9 cellular contexts compared by ENCODE assay signal in genomic region chr1:109466100-109466439, GRCh38. TPM values are rescaled to one million over a fixed set of nuclear protein-coding genes. Genes with fewer than 3 reads are reported as not detected.
DNase-seq lines count a peak whose midpoint lies in the region; ATAC-seq and TF ChIP-seq lines count a peak whose summit lies in the region.
"Had no signal": no experiment of that assay in that cellular context is flagged by ENCODE, and none has a peak within 500 bp of the region (broad histone marks: within the 10 kb centered on the region; RNA-seq: fewer than 3 reads in every experiment).

No MANE protein-coding gene starts in this region.

- H3K27me3 Mint-ChIP-seq in WTC11 (ENCODE audit: low read depth), result peaks cover 73% of the 10 kb centered on the region

- H3K9me3 ChIP-seq in iPS DF 6.9 (ENCODE audit: control insufficient read depth, insufficient read depth, low read length), result no peaks in the 10 kb centered on the region

- H3K27ac Mint-ChIP-seq in WTC11, result no peak overlapping the region

- peaks cover 25% of the 10 kb centered on the region for H3K4me1 Mint-ChIP-seq in WTC11

- H3K27ac ChIP-seq in iPS DF 6.9 (ENCODE audit: low read length) (no peak overlapping the region), skin epidermis (no peak overlapping the region)

- TF ChIP-seq CTCF in WTC11 (IDR thresholded peaks at IDR 0.05), result no peak

- H3K4me1 ChIP-seq in iPS DF 6.9 (ENCODE audit: control insufficient read depth, insufficient read depth, low read length), result no peaks in the 10 kb centered on the region

- WGBS in iPS DF 6.9 (ENCODE audit: insufficient coverage, insufficient read length), result no CpG with 5 or more reads among the region's 21 CpGs

- ATAC-seq in WTC11 (no peak), GM21526 (IDR thresholded peaks at IDR 0.05; ENCODE audit: low FRiP score, unreplicated experiment) (no peak)

- H3K36me3 ChIP-seq in iPS DF 6.9 (ENCODE audit: control insufficient read depth, insufficient read depth, low read length), result no peaks in the 10 kb centered on the region

- POLR2A ChIA-PET in WTC11 (lab: Charles Lee), result no interaction called here

- H3K36me3 Mint-ChIP-seq in WTC11, result no peaks in the 10 kb centered on the region

- H3K27me3 ChIP-seq in iPS DF 6.9 (ENCODE audit: control insufficient read depth, insufficient read depth, low read length), result peaks cover 13% of the 10 kb centered on the region; the same call in 1 of the 2 replicates

- H3K9me3 Mint-ChIP-seq in WTC11, result peaks cover 4% of the 10 kb centered on the region

- DNase-seq in DMS 273 (lab: John Stamatoyannopoulos, UW; ENCODE audit: unreplicated experiment) (peak; percentile 64), DMS 273 treated with DMSO at 0.1 percent for 48 hours (lab: John Stamatoyannopoulos, UW) (no peak), WTC11 (ENCODE audit: low spot score) (no peak), iPS DF 6.9 (ENCODE audit: low read depth, low spot score) (no peak), NCI-H2081 treated with DMSO at 0.1 percent for 48 hours (lab: John Stamatoyannopoulos, UW) (no peak)
- no peak for DNase-seq in stimulated activated CD4-positive, alpha-beta T cell treated with anti-CD3 and anti-CD28 coated beads, Interleukin-12 subunit alpha, Interleukin-12 subunit beta, amount 100 ng/mL, for 4 hours
- DNase-seq: 8988T had no signal

- CTCF ChIA-PET in WTC11 (lab: Charles Lee), result interaction anchor here (1.0 to 1.1 kb wide), 2 partner anchors 18 to 25 kb away, joined by 3 to 7 read pairs; partner anchors contain the start of gene ATXN7L2

- peak overlapping the region; percentile 76 for H3K4me3 Mint-ChIP-seq in WTC11

- H3K4me3 ChIP-seq in iPS DF 6.9 (ENCODE audit: low read length) (peak overlapping the region; percentile 70; the same call in 1 of the 2 replicates), skin epidermis (peak overlapping the region; percentile 28 to 51 (median 34))

TF ChIP-seq in WTC11, 78 proteins besides CTCF, POLR2A, EP300 and RAD21:
- TF ChIP-seq ZNF671 (CRISPR knock-in tag; IDR thresholded peaks at IDR 0.05) (no peak), SP1 (CRISPR knock-in tag; conservative IDR thresholded peaks at IDR 0.05) (no peak), ZNF138 (CRISPR knock-in tag; conservative IDR thresholded peaks at IDR 0.05) (no peak), PRRX2 (CRISPR knock-in tag; IDR thresholded peaks at IDR 0.05) (no peak), KAT7 (CRISPR knock-in tag; IDR thresholded peaks at IDR 0.05; ENCODE audit: borderline replicate concordance) (no peak), GRHL2 (CRISPR knock-in tag; IDR thresholded peaks at IDR 0.05; ENCODE audit: insufficient replicate concordance, severe bottlenecking) (no peak), TEAD1 (CRISPR knock-in tag; IDR thresholded peaks at IDR 0.05) (no peak)

RNA-seq across cellular contexts. Expression of gene SYPL2, which starts 0.3 kb away (rescaled TPM):
- 3.0 to 3.7 TPM (median 3.5 TPM) in 3 replicates for total RNA-seq in WTC11 (2021)

RNA-seq across cellular contexts. Expression of gene ATXN7L2, which starts 17.6 kb away (rescaled TPM):
- total RNA-seq in WTC11 (2021), result 8.9 to 11.1 TPM (median 10.9 TPM) in 3 replicates

RNA-seq across cellular contexts. Expression of gene CYB561D1, which starts 27.8 kb away (rescaled TPM):
- total RNA-seq in WTC11 (2021), result 5.1 to 6.7 TPM (median 6.5 TPM) in 3 replicates

RNA-seq across cellular contexts. Expression of gene PSMA5, which starts 39.8 kb away (rescaled TPM):
- total RNA-seq in WTC11 (2021), result 115 to 150 TPM (median 119 TPM) in 3 replicates

RNA-seq across cellular contexts. Expression of gene AMIGO1, which starts 43.5 kb away (rescaled TPM):
- 2.4 to 3.0 TPM (median 3.0 TPM) in 3 replicates for total RNA-seq in WTC11 (2021)
